20 cellular contexts compared by ENCODE assay signal in the genomic region with DNA sequence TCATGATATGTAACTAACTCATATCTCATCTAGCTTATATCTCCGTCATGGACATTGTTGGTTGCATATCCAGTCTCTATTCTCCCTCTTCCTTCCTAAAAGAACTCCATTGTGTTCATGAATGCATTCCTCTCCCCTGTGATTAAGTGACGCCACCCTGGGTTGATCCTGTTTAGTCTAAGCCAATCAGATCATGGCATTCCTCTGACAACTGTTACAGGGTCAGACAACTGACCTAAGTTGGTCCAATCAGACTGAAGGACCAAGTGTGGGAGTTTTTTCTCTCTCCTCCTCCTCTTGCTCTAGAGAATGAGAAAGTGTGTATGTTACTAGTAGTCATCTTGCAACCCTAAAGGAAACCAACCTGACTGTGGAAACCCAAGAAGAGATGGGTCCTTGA. TPM values are rescaled to one million over a fixed set of nuclear protein-coding genes. Genes with fewer than 3 reads are reported as not detected.
DNase-seq lines count a peak whose midpoint lies in the region; FAIRE-seq and TF ChIP-seq lines count a peak whose summit lies in the region.
"Had no signal": no experiment of that assay in that cellular context is flagged by ENCODE, and none has a peak within 500 bp of the region (broad histone marks: within the 10 kb centered on the region; RNA-seq: fewer than 3 reads in every experiment).

No MANE protein-coding gene starts in this region.

- DNase-seq in HT-29 (ENCODE audit: low spot score) (peak; percentile 8), amniotic epithelial cell (ENCODE audit: low read depth) (peak; percentile 74), fibroblast of mammary gland (ENCODE audit: low read depth) (peak; percentile 69), progenitor cell of endocrine pancreas (ENCODE audit: low spot score, unreplicated experiment) (no peak), glutamatergic neuron (no peak), cardiac septum (ENCODE audit: low spot score) (no peak), GM12891 (ENCODE audit: insufficient read length, low spot score) (no peak)
- DNase-seq: activated CD8-positive, alpha-beta memory T cell treated with anti-CD3 and anti-CD28 coated beads for 24 hours; activated gamma-delta T cell; effector memory CD4-positive, alpha-beta T cell; GM23248; head of caudate nucleus; left colon; naive thymus-derived CD8-positive, alpha-beta T cell; NCI-H1417; NCI-H510A; OCI-M1; SW 1271 had no signal

- no peak overlapping the region for H3K4me3 ChIP-seq in fibroblast of mammary gland (ENCODE audit: control insufficient read depth, low read depth, low read length)
- H3K4me3 ChIP-seq: ascending aorta, GM23248, tibial nerve had no signal

- H3K9me3 Mint-ChIP-seq in progenitor cell of endocrine pancreas (ENCODE audit: low read depth) (no peaks in the 10 kb centered on the region), glutamatergic neuron (ENCODE audit: unreplicated experiment) (no peaks in the 10 kb centered on the region)
- H3K9me3 Mint-ChIP-seq: naive thymus-derived CD8-positive, alpha-beta T cell had no signal

- no peak for FAIRE-seq in GM12891 (lab: Jason Lieb, UNC)

- intact Hi-C loops in cardiac septum (cut with DNase I): no loop called here

- no peak for TF ChIP-seq POLR2A in GM12891 (IDR thresholded peaks at IDR 0.05; ENCODE audit: low read depth, low read length)

- TF ChIP-seq CTCF in fibroblast of mammary gland (conservative IDR thresholded peaks at IDR 0.05; ENCODE audit: control insufficient read depth, insufficient read depth, low read depth, low read length): no peak
- no peak for TF ChIP-seq CTCF in progenitor cell of endocrine pancreas (IDR thresholded peaks at IDR 0.05; ENCODE audit: unreplicated experiment)
- no peak for TF ChIP-seq CTCF in glutamatergic neuron (IDR thresholded peaks at IDR 0.05; ENCODE audit: partially characterized antibody, unreplicated experiment)

- H3K4me1 Mint-ChIP-seq in progenitor cell of endocrine pancreas (ENCODE audit: low read depth) (peaks cover 17% of the 10 kb centered on the region), glutamatergic neuron (ENCODE audit: low read depth, unreplicated experiment) (no peaks in the 10 kb centered on the region)

- H3K4me3 Mint-ChIP-seq in progenitor cell of endocrine pancreas (ENCODE audit: low read depth) (no peak overlapping the region), glutamatergic neuron (ENCODE audit: unreplicated experiment) (no peak overlapping the region)
- H3K4me3 Mint-ChIP-seq: naive thymus-derived CD8-positive, alpha-beta T cell had no signal

- peaks cover 2% of the 10 kb centered on the region for H3K36me3 Mint-ChIP-seq in progenitor cell of endocrine pancreas (ENCODE audit: insufficient read depth)
- H3K36me3 Mint-ChIP-seq in glutamatergic neuron (ENCODE audit: unreplicated experiment): no peaks in the 10 kb centered on the region
- H3K36me3 Mint-ChIP-seq: naive thymus-derived CD8-positive, alpha-beta T cell had no signal

- H3K27ac Mint-ChIP-seq in progenitor cell of endocrine pancreas: peak overlapping the region; percentile 31
- H3K27ac Mint-ChIP-seq in glutamatergic neuron (ENCODE audit: unreplicated experiment): no peak overlapping the region

- no peaks in the 10 kb centered on the region for H3K27me3 Mint-ChIP-seq in progenitor cell of endocrine pancreas
- peaks cover 4% of the 10 kb centered on the region for H3K27me3 Mint-ChIP-seq in glutamatergic neuron (ENCODE audit: unreplicated experiment)
- H3K27me3 Mint-ChIP-seq: naive thymus-derived CD8-positive, alpha-beta T cell had no signal

TF ChIP-seq in GM12891, 5 proteins besides CTCF, POLR2A, EP300 and RAD21:
- no peak for TF ChIP-seq TAF1 (IDR thresholded peaks at IDR 0.05; ENCODE audit: low read depth, low read length)
- no peak for TF ChIP-seq POU2F2 (IDR thresholded peaks at IDR 0.05; ENCODE audit: low read depth, low read length)
- no peak for TF ChIP-seq SPI1 (IDR thresholded peaks at IDR 0.05; ENCODE audit: low read depth, low read length)
- TF ChIP-seq PAX5 (IDR thresholded peaks at IDR 0.05; ENCODE audit: insufficient read depth, low read length, severe bottlenecking): no peak
- no peak for TF ChIP-seq POLR2AphosphoS5 (IDR thresholded peaks at IDR 0.05; ENCODE audit: low read depth, low read length)
TF ChIP-seq in GM12891: peak in this region for 0.

RNA-seq across cellular contexts. Expression of gene APOO, which starts 3.6 kb away (rescaled TPM):
- 5.2 and 6.4 TPM in 2 replicates for total RNA-seq in HT-29 (2014; rRNA removed; shearing (Covaris generic))
- total RNA-seq in progenitor cell of endocrine pancreas (75.9 and 92.4 TPM in 2 replicates), glutamatergic neuron (ENCODE audit: unreplicated experiment) (36.2 TPM), cardiac septum (76.4 TPM)
- 24.8 TPM for polyA plus RNA-seq in GM12891 (2012; ENCODE audit: low read depth, missing spikeins)
- total RNA-seq: ascending aorta had no signal

RNA-seq across cellular contexts. Expression of gene CXorf58, which starts 3.7 kb away (rescaled TPM):
- not detected in 2 replicates for total RNA-seq in HT-29 (2014; rRNA removed; shearing (Covaris generic))
- total RNA-seq in progenitor cell of endocrine pancreas (0.22 and 0.29 TPM in 2 replicates), glutamatergic neuron (ENCODE audit: unreplicated experiment) (not detected), cardiac septum (not detected)
- polyA plus RNA-seq in GM12891 (2012; ENCODE audit: low read depth, missing spikeins): 0.17 TPM
- total RNA-seq: ascending aorta; GM23248; left colon; naive thymus-derived CD8-positive, alpha-beta T cell had no signal
- polyA plus RNA-seq: GM23248; naive thymus-derived CD8-positive, alpha-beta T cell had no signal

Comparison
In these comparisons a context has a peak if more than half of its experiments do, and no peak if none do; other contexts are left out.
1. DNase-seq: peak in HT-29 (single experiment), amniotic epithelial cell (single experiment) and fibroblast of mammary gland (single experiment); none in progenitor cell of endocrine pancreas (single experiment), glutamatergic neuron (single experiment), cardiac septum (single experiment) and GM12891 (single experiment).